Comparison of ENCODE assay signal across 1 cellular context in genomic region chr6:47083586-47084047, GRCh38.
TF ChIP-seq lines count a peak whose summit lies in the region.

No MANE protein-coding gene starts in this region.

TF ChIP-seq in HepG2, 621 proteins besides CTCF, POLR2A, EP300 and RAD21 (continued from another document and continues in another):
- TF ChIP-seq, protein P1, sequence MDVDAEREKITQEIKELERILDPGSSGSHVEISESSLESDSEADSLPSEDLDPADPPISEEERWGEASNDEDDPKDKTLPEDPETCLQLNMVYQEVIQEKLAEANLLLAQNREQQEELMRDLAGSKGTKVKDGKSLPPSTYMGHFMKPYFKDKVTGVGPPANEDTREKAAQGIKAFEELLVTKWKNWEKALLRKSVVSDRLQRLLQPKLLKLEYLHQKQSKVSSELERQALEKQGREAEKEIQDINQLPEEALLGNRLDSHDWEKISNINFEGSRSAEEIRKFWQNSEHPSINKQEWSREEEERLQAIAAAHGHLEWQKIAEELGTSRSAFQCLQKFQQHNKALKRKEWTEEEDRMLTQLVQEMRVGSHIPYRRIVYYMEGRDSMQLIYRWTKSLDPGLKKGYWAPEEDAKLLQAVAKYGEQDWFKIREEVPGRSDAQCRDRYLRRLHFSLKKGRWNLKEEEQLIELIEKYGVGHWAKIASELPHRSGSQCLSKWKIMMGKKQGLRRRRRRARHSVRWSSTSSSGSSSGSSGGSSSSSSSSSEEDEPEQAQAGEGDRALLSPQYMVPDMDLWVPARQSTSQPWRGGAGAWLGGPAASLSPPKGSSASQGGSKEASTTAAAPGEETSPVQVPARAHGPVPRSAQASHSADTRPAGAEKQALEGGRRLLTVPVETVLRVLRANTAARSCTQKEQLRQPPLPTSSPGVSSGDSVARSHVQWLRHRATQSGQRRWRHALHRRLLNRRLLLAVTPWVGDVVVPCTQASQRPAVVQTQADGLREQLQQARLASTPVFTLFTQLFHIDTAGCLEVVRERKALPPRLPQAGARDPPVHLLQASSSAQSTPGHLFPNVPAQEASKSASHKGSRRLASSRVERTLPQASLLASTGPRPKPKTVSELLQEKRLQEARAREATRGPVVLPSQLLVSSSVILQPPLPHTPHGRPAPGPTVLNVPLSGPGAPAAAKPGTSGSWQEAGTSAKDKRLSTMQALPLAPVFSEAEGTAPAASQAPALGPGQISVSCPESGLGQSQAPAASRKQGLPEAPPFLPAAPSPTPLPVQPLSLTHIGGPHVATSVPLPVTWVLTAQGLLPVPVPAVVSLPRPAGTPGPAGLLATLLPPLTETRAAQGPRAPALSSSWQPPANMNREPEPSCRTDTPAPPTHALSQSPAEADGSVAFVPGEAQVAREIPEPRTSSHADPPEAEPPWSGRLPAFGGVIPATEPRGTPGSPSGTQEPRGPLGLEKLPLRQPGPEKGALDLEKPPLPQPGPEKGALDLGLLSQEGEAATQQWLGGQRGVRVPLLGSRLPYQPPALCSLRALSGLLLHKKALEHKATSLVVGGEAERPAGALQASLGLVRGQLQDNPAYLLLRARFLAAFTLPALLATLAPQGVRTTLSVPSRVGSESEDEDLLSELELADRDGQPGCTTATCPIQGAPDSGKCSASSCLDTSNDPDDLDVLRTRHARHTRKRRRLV (CRISPR knock-in tag; IDR thresholded peaks at IDR 0.05) = no peak
- TF ChIP-seq ZNF350 (CRISPR knock-in tag; IDR thresholded peaks at IDR 0.05; ENCODE audit: borderline replicate concordance, low read depth) (no peak), FLYWCH1 (CRISPR knock-in tag; IDR thresholded peaks at IDR 0.05) (no peak), BRD4 (CRISPR knock-in tag; IDR thresholded peaks at IDR 0.05) (0 out of 2 replicates have a peak, but pooled peaks have one; percentile 4), ZNF282 (IDR thresholded peaks at IDR 0.05; ENCODE audit: partially characterized antibody) (no peak), GABPB1 (CRISPR knock-in tag; IDR thresholded peaks at IDR 0.05) (peak; percentile 24; the same call in 1 of the 2 replicates), BORCS8-MEF2B (CRISPR knock-in tag; IDR thresholded peaks at IDR 0.05) (no peak), CHD4 (IDR thresholded peaks at IDR 0.05; ENCODE audit: borderline replicate concordance, low read length) (no peak), RORA (CRISPR knock-in tag; IDR thresholded peaks at IDR 0.05) (no peak), HES4 (CRISPR knock-in tag; IDR thresholded peaks at IDR 0.05; ENCODE audit: borderline replicate concordance) (no peak), ZNF263 (CRISPR knock-in tag; IDR thresholded peaks at IDR 0.05) (no peak), DPF2 (CRISPR knock-in tag; IDR thresholded peaks at IDR 0.05; ENCODE audit: borderline replicate concordance, low read depth) (0 out of 2 replicates have a peak, but pooled peaks have one; percentile 18), RNF219 (CRISPR knock-in tag; IDR thresholded peaks at IDR 0.05) (no peak), NAIF1 (CRISPR knock-in tag; IDR thresholded peaks at IDR 0.05; ENCODE audit: borderline replicate concordance) (no peak), MYPOP (CRISPR knock-in tag; IDR thresholded peaks at IDR 0.05) (no peak), ZNF362 (CRISPR knock-in tag; IDR thresholded peaks at IDR 0.05; ENCODE audit: borderline replicate concordance) (peak; percentile 57; the same call in 1 of the 2 replicates), NKX3-1 (CRISPR knock-in tag; IDR thresholded peaks at IDR 0.05) (no peak), SMYD3 (CRISPR knock-in tag; IDR thresholded peaks at IDR 0.05) (no peak), ZFP36 (IDR thresholded peaks at IDR 0.05; ENCODE audit: borderline replicate concordance, low read depth, low read length, partially characterized antibody) (no peak), ZNF530 (CRISPR knock-in tag; IDR thresholded peaks at IDR 0.05; ENCODE audit: low read depth) (no peak), GPN1 (CRISPR knock-in tag; IDR thresholded peaks at IDR 0.05; ENCODE audit: borderline replicate concordance) (no peak), ZNF839 (CRISPR knock-in tag; IDR thresholded peaks at IDR 0.05; ENCODE audit: borderline replicate concordance) (no peak), PCBP2 (optimal IDR thresholded peaks at IDR 0.05; ENCODE audit: low read depth, low read length, poor library complexity, severe bottlenecking) (no peak), ZUFSP (CRISPR knock-in tag; IDR thresholded peaks at IDR 0.05; ENCODE audit: borderline replicate concordance) (no peak), ZNF572 (CRISPR knock-in tag; IDR thresholded peaks at IDR 0.05) (no peak), RFX1 (IDR thresholded peaks at IDR 0.05) (no peak), ZC3H13 (CRISPR knock-in tag; IDR thresholded peaks at IDR 0.05) (no peak), TBP (CRISPR knock-in tag; IDR thresholded peaks at IDR 0.05) (no peak)
- TF ChIP-seq, protein P2, sequence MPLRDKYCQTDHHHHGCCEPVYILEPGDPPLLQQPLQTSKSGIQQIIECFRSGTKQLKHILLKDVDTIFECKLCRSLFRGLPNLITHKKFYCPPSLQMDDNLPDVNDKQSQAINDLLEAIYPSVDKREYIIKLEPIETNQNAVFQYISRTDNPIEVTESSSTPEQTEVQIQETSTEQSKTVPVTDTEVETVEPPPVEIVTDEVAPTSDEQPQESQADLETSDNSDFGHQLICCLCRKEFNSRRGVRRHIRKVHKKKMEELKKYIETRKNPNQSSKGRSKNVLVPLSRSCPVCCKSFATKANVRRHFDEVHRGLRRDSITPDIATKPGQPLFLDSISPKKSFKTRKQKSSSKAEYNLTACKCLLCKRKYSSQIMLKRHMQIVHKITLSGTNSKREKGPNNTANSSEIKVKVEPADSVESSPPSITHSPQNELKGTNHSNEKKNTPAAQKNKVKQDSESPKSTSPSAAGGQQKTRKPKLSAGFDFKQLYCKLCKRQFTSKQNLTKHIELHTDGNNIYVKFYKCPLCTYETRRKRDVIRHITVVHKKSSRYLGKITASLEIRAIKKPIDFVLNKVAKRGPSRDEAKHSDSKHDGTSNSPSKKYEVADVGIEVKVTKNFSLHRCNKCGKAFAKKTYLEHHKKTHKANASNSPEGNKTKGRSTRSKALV (CRISPR knock-in tag; IDR thresholded peaks at IDR 0.05) = 0 out of 2 replicates have a peak, but pooled peaks have one; percentile 52
- TF ChIP-seq, protein P3, sequence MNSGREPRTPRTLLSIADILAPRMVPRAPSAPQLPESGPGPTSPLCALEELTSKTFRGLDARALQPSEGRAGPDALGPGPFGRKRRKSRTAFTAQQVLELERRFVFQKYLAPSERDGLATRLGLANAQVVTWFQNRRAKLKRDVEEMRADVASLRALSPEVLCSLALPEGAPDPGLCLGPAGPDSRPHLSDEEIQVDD (CRISPR knock-in tag; IDR thresholded peaks at IDR 0.05; ENCODE audit: borderline replicate concordance) = no peak
- TF ChIP-seq, protein P4, sequence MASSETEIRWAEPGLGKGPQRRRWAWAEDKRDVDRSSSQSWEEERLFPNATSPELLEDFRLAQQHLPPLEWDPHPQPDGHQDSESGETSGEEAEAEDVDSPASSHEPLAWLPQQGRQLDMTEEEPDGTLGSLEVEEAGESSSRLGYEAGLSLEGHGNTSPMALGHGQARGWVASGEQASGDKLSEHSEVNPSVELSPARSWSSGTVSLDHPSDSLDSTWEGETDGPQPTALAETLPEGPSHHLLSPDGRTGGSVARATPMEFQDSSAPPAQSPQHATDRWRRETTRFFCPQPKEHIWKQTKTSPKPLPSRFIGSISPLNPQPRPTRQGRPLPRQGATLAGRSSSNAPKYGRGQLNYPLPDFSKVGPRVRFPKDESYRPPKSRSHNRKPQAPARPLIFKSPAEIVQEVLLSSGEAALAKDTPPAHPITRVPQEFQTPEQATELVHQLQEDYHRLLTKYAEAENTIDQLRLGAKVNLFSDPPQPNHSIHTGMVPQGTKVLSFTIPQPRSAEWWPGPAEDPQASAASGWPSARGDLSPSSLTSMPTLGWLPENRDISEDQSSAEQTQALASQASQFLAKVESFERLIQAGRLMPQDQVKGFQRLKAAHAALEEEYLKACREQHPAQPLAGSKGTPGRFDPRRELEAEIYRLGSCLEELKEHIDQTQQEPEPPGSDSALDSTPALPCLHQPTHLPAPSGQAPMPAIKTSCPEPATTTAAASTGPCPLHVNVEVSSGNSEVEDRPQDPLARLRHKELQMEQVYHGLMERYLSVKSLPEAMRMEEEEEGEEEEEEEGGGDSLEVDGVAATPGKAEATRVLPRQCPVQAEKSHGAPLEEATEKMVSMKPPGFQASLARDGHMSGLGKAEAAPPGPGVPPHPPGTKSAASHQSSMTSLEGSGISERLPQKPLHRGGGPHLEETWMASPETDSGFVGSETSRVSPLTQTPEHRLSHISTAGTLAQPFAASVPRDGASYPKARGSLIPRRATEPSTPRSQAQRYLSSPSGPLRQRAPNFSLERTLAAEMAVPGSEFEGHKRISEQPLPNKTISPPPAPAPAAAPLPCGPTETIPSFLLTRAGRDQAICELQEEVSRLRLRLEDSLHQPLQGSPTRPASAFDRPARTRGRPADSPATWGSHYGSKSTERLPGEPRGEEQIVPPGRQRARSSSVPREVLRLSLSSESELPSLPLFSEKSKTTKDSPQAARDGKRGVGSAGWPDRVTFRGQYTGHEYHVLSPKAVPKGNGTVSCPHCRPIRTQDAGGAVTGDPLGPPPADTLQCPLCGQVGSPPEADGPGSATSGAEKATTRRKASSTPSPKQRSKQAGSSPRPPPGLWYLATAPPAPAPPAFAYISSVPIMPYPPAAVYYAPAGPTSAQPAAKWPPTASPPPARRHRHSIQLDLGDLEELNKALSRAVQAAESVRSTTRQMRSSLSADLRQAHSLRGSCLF (CRISPR knock-in tag; IDR thresholded peaks at IDR 0.05; ENCODE audit: borderline replicate concordance) = no peak
- TF ChIP-seq, protein P5, sequence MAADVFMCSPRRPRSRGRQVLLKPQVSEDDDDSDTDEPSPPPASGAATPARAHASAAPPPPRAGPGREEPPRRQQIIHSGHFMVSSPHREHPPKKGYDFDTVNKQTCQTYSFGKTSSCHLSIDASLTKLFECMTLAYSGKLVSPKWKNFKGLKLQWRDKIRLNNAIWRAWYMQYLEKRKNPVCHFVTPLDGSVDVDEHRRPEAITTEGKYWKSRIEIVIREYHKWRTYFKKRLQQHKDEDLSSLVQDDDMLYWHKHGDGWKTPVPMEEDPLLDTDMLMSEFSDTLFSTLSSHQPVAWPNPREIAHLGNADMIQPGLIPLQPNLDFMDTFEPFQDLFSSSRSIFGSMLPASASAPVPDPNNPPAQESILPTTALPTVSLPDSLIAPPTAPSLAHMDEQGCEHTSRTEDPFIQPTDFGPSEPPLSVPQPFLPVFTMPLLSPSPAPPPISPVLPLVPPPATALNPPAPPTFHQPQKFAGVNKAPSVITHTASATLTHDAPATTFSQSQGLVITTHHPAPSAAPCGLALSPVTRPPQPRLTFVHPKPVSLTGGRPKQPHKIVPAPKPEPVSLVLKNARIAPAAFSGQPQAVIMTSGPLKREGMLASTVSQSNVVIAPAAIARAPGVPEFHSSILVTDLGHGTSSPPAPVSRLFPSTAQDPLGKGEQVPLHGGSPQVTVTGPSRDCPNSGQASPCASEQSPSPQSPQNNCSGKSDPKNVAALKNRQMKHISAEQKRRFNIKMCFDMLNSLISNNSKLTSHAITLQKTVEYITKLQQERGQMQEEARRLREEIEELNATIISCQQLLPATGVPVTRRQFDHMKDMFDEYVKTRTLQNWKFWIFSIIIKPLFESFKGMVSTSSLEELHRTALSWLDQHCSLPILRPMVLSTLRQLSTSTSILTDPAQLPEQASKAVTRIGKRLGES (CRISPR knock-in tag; IDR thresholded peaks at IDR 0.05; ENCODE audit: borderline replicate concordance) = no peak
- TF ChIP-seq, protein P6, sequence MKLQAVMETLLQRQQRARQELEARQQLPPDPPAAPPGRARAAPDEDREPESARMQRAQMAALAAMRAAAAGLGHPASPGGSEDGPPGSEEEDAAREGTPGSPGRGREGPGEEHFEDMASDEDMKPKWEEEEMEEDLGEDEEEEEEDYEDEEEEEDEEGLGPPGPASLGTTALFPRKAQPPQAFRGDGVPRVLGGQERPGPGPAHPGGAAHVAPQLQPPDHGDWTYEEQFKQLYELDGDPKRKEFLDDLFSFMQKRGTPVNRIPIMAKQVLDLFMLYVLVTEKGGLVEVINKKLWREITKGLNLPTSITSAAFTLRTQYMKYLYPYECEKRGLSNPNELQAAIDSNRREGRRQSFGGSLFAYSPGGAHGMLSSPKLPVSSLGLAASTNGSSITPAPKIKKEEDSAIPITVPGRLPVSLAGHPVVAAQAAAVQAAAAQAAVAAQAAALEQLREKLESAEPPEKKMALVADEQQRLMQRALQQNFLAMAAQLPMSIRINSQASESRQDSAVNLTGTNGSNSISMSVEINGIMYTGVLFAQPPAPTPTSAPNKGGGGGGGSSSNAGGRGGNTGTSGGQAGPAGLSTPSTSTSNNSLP (IDR thresholded peaks at IDR 0.05; ENCODE audit: low read depth, low read length) = no peak
